8 cellular contexts compared by ENCODE assay signal in genomic region chr5:1110930-1111726, GRCh38. TPM values are rescaled to one million over a fixed set of nuclear protein-coding genes. Genes with fewer than 3 reads are reported as not detected.
DNase-seq lines count a peak whose midpoint lies in the region; ATAC-seq and TF ChIP-seq lines count a peak whose summit lies in the region.

No MANE protein-coding gene starts in this region.

- no peak overlapping the region for H3K23ac ChIP-seq in mesendoderm (ENCODE audit: low read length)

- H2BK120ac ChIP-seq in mesendoderm (ENCODE audit: low read depth, low read length): no peak overlapping the region

- H4K8ac ChIP-seq in mesendoderm (ENCODE audit: low read depth, low read length): no peak overlapping the region

- ATAC-seq in HG02763 (IDR thresholded peaks at IDR 0.05; ENCODE audit: unreplicated experiment) (peak; percentile 25), GM19035 (IDR thresholded peaks at IDR 0.05; ENCODE audit: unreplicated experiment) (no peak)

- peak overlapping the region; percentile 88 for H3K9ac ChIP-seq in SK-N-MC (ENCODE audit: insufficient read length)
- H3K9ac ChIP-seq in mesendoderm (ENCODE audit: low read length): peak overlapping the region; percentile 82

- intact Hi-C loops in dorsolateral prefrontal cortex (cut with DNase I): no loop called here
- intact Hi-C loops in uterus (cut with DNase I; ENCODE audit: low total_unique reads): no loop called here

- H3K27ac ChIP-seq in SK-N-MC: no peak overlapping the region
- peak overlapping the region in 54 of 59 donors; percentile 24 to 88 (median 74) for H3K27ac ChIP-seq in dorsolateral prefrontal cortex
- no peak overlapping the region for H3K27ac ChIP-seq in mesendoderm (ENCODE audit: low read depth, low read length)
- H3K27ac ChIP-seq in uterus: peak overlapping the region; percentile 75 to 80

- H3K4me1 ChIP-seq in mesendoderm (ENCODE audit: control insufficient read depth, low read depth, low read length) (no peaks in the 10 kb centered on the region), uterus (peaks cover 5 to 6% of the 10 kb centered on the region in 2 donors)

- no peak for TF ChIP-seq POLR2A in uterus (IDR thresholded peaks at IDR 0.05)

- no peak overlapping the region for H4K5ac ChIP-seq in mesendoderm (ENCODE audit: low read length)

- H3K36me3 ChIP-seq in SK-N-MC (ENCODE audit: insufficient read depth, low read length): no peaks in the 10 kb centered on the region
- H3K36me3 ChIP-seq in mesendoderm (ENCODE audit: control insufficient read depth, insufficient read depth, low read length): no peaks in the 10 kb centered on the region
- H3K36me3 ChIP-seq in uterus: no peaks in the 10 kb centered on the region

- H3K9me3 ChIP-seq in SK-N-MC (ENCODE audit: low read depth, low read length): no peaks in the 10 kb centered on the region
- H3K9me3 ChIP-seq in uterus: no peaks in the 10 kb centered on the region

- H3K4ac ChIP-seq in mesendoderm (ENCODE audit: low read depth, low read length): peak overlapping the region; percentile 19

- no peak overlapping the region for H2BK5ac ChIP-seq in mesendoderm (ENCODE audit: low read length)

- H3K79me1 ChIP-seq in mesendoderm (ENCODE audit: low read length): peaks cover 2% of the 10 kb centered on the region

- no peak overlapping the region for H2BK15ac ChIP-seq in mesendoderm (replicated peaks; ENCODE audit: low read depth)

- TF ChIP-seq CTCF in dorsolateral prefrontal cortex (IDR thresholded peaks at IDR 0.05 in 54 of 56, conservative IDR thresholded peaks at IDR 0.05 in 2 of 56; ENCODE audit: low read depth in 1 of 56, partially characterized antibody in 56 of 56) (no peak), uterus (IDR thresholded peaks at IDR 0.05) (no peak)

- H3K4me3 ChIP-seq in SK-N-MC (peak overlapping the region; percentile 87), dorsolateral prefrontal cortex (peak overlapping the region; percentile 51 to 82 (median 70)), mesendoderm (ENCODE audit: low read length) (peak overlapping the region; percentile 70), uterus (peak overlapping the region; percentile 52 to 93)

- WGBS in mesendoderm (ENCODE audit: extremely low coverage, insufficient coverage, low lambda C conversion rate): no CpG with 5 or more reads among the region's 54 CpGs

- H2AK5ac ChIP-seq in mesendoderm (ENCODE audit: low read length): no peak overlapping the region

- peak overlapping the region; percentile 89 for H3K56ac ChIP-seq in mesendoderm (ENCODE audit: low read length)

- H3K79me2 ChIP-seq in mesendoderm (ENCODE audit: control insufficient read depth, insufficient read depth, low read length): peaks cover 3% of the 10 kb centered on the region

- peak; percentile 49 for DNase-seq in NCI-H2227 (lab: John Stamatoyannopoulos, UW; ENCODE audit: unreplicated experiment)
- DNase-seq in NCI-H2227 treated with DMSO at 0.1 percent for 48 hours (lab: John Stamatoyannopoulos, UW): no peak
- no peak for DNase-seq in SK-N-MC (ENCODE audit: low read depth, low spot score)
- no peak for DNase-seq in dorsolateral prefrontal cortex
- peak; percentile 29 for DNase-seq in mesendoderm
- no peak for DNase-seq in uterus

- H3K4me2 ChIP-seq in mesendoderm (ENCODE audit: low read length): peak overlapping the region; percentile 37

- H3K27me3 ChIP-seq in dorsolateral prefrontal cortex (peaks cover 0 to 24% (median 6%) of the 10 kb centered on the region in 45 donors), mesendoderm (ENCODE audit: insufficient read depth, low read length, poor library complexity) (no peaks in the 10 kb centered on the region), uterus (no peaks in the 10 kb centered on the region)

- H3K18ac ChIP-seq in mesendoderm (ENCODE audit: low read length): peak overlapping the region; percentile 15

RNA-seq across cellular contexts. Expression of gene SLC12A7, which starts 0.7 kb away (rescaled TPM):
- total RNA-seq in dorsolateral prefrontal cortex: 10 to 100 TPM; 10.4 to 49.3 (median 16.7) TPM
- 8.6 TPM for polyA plus RNA-seq in mesendoderm (2013, experiment 1 of 2)
- 8.4 TPM for polyA plus RNA-seq in mesendoderm (2013, experiment 2 of 2)
- 10 to 100 TPM in 3 of 4 donors, 1 to 10 TPM in 1; 4.6 to 49.8 (median 15.8) TPM for total RNA-seq in uterus

Comparison
In these comparisons a context has a peak if more than half of its experiments do, and no peak if none do; other contexts are left out.
1. DNase-seq: peak in NCI-H2227 (single experiment) and mesendoderm (single experiment); none in NCI-H2227 treated with DMSO at 0.1 percent for 48 hours (single experiment), SK-N-MC (single experiment), dorsolateral prefrontal cortex (0 of 10) and uterus (0 of 2).
2. H3K27ac ChIP-seq: peak in dorsolateral prefrontal cortex (54 of 59) and uterus (2 of 2); none in SK-N-MC (single experiment) and mesendoderm (single experiment).
3. Peak in every context shown above with its lines, with median percentiles within 50 percentile points of each other: H3K4me3 ChIP-seq.